16 cellular contexts compared by ENCODE assay signal in the genomic region with DNA sequence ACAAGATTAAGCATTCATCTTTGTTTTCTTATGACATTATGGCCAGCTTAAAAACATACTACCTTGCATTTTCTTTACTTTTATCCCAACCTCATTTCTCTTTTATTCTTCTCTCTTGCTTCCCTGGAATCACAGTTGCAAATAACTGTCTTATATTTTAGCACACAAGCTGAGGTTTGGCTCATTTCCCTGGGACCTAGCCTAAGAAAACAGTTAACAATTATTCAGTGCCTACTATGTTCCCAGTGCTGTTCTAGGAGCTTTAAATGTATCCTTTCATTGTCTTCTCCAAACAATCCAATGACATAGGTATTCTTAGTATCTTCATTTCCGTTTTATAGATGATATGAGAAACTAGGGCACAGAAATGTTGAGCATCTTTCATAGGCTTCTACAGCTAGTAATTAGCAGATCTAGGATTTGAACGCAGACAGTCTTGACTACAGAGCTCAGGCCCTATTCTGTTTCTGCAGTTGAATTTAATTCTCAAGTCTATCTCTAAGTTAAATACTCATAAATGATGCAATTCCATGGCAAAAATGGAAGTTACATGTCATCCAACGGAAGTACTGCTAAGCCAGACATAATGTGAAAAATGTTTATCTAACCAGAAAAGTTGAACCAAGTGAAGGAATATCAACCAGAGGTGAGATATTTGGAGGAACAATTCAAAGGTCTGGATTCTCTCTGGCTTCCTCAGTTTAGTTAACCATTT.
"Had no signal": no experiment of that assay in that cellular context is flagged by ENCODE, and none has a peak within 500 bp of the region (broad histone marks: within the 10 kb centered on the region; RNA-seq: fewer than 3 reads in every experiment).

No MANE protein-coding gene starts in this region.

- H3K4me1 Mint-ChIP-seq: endodermal cell had no signal

- H3K4me3 Mint-ChIP-seq: endodermal cell, nephron progenitor cell, type B pancreatic cell had no signal

- H3K27me3 ChIP-seq: sigmoid colon, suprapubic skin had no signal

- H3K36me3 Mint-ChIP-seq: type B pancreatic cell had no signal

- H3K9me3 Mint-ChIP-seq: endodermal cell, nephron progenitor cell had no signal

- H3K27ac Mint-ChIP-seq: endodermal cell, nephron progenitor cell, type B pancreatic cell had no signal

- ATAC-seq: gastroesophageal sphincter; stimulated activated naive CD8-positive, alpha-beta T cell treated with anti-CD3 and anti-CD28 coated beads, Interleukin-15, Interleukin-2, amounts not matched to agents 100 U/mL and 50 U/mL, for 24 hours had no signal

- H3K27ac ChIP-seq: cardiac muscle cell, gastroesophageal sphincter, left ventricle myocardium inferior, sigmoid colon, suprapubic skin had no signal

- DNase-seq: activated CD4-positive, alpha-beta T cell treated with anti-CD3 and anti-CD28 coated beads for 4 hours; activated CD8-positive, alpha-beta memory T cell treated with anti-CD3 and anti-CD28 coated beads for 24 hours; activated naive CD4-positive, alpha-beta T cell treated with anti-CD3 and anti-CD28 coated beads, Interleukin-2, amount 50 U/mL, for 16 hours; amniotic stem cell; cortex of kidney; endodermal cell; kidney; left ventricle myocardium inferior; nephron progenitor cell; sigmoid colon; stimulated activated CD4-positive, alpha-beta T cell treated with anti-CD3 and anti-CD28 coated beads, Interleukin-2, amount 100 ng/mL, for 48 hours; stimulated activated naive CD8-positive, alpha-beta T cell treated with anti-CD3 and anti-CD28 coated beads, Interleukin-15, Interleukin-2, amounts not matched to agents 100 U/mL and 50 U/mL, for 24 hours had no signal

- H3K36me3 ChIP-seq: cardiac muscle cell, gastroesophageal sphincter, left ventricle myocardium inferior, sigmoid colon, suprapubic skin had no signal

- H3K9me3 ChIP-seq: gastroesophageal sphincter, left ventricle myocardium inferior, sigmoid colon, suprapubic skin had no signal

- H3K4me1 ChIP-seq: gastroesophageal sphincter, left ventricle myocardium inferior, sigmoid colon had no signal

- H3K4me3 ChIP-seq: cardiac muscle cell, gastroesophageal sphincter, left ventricle myocardium inferior, sigmoid colon, suprapubic skin had no signal
